Comparison of ENCODE assay signal across 15 cellular contexts in the genomic region with DNA sequence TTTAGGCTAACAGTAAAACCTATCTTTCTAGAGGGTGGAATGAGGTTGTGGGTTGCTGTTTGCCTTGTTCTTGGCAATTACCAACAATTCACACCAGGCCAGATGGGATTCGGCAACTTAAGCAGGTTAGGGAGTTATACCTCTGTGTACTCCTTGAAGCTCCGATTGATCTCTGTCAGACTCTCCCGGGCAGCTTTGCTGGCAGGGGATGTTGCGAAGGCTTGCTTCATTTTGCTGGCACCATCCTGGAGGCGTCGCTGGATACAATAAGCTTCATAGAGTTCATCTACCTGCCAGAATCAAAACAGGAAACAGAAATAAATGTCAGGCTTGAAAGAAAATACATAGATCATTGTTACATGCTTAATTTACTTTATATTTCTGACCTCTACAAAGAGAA.
DNase-seq lines count a peak whose midpoint lies in the region; ATAC-seq and TF ChIP-seq lines count a peak whose summit lies in the region.
"Had no signal": no experiment of that assay in that cellular context is flagged by ENCODE, and none has a peak within 500 bp of the region (broad histone marks: within the 10 kb centered on the region; RNA-seq: fewer than 3 reads in every experiment).

No MANE protein-coding gene starts in this region.

- intact Hi-C loops in psoas muscle (cut with DNase I), result no loop called here

- ATAC-seq in psoas muscle (peak in 3 of 4 donors; percentile 53 to 75 (median 58)), GM18861 (IDR thresholded peaks at IDR 0.05; ENCODE audit: unreplicated experiment) (no peak)
- ATAC-seq: activated CD4-positive, CD25-positive, alpha-beta regulatory T cell treated with anti-CD3 and anti-CD28 coated beads, Interleukin-2, amount 50 U/mL, for 24 hours; gastroesophageal sphincter had no signal

- H3K4me1 ChIP-seq in psoas muscle, result no peaks in the 10 kb centered on the region
- H3K4me1 ChIP-seq: colonic mucosa, gastroesophageal sphincter had no signal

- TF ChIP-seq CTCF in psoas muscle (IDR thresholded peaks at IDR 0.05) (no peak), GM13977 (IDR thresholded peaks at IDR 0.05; ENCODE audit: extremely low read depth, insufficient read depth, missing control alignments) (no peak)

- H3K4me3 Mint-ChIP-seq in activated T-cell treated with anti-CD3 and anti-CD28 coated beads, Interleukin-2, amount 50 U/mL, for 24 hours, result no peak overlapping the region
- no peak overlapping the region for H3K4me3 Mint-ChIP-seq in activated naive CD8-positive, alpha-beta T cell treated with anti-CD3 and anti-CD28 coated beads for 36 hours
- H3K4me3 Mint-ChIP-seq: nephron had no signal

- no peaks in the 10 kb centered on the region for H3K9me3 Mint-ChIP-seq in activated T-cell treated with anti-CD3 and anti-CD28 coated beads, Interleukin-2, amount 50 U/mL, for 24 hours
- peaks cover 2% of the 10 kb centered on the region for H3K9me3 Mint-ChIP-seq in activated naive CD8-positive, alpha-beta T cell treated with anti-CD3 and anti-CD28 coated beads for 36 hours
- H3K9me3 Mint-ChIP-seq: nephron had no signal

- H3K27ac ChIP-seq in psoas muscle, result no peak overlapping the region
- H3K27ac ChIP-seq: colonic mucosa, gastroesophageal sphincter had no signal

- peaks cover 77% of the 10 kb centered on the region for H3K36me3 Mint-ChIP-seq in activated T-cell treated with anti-CD3 and anti-CD28 coated beads, Interleukin-2, amount 50 U/mL, for 24 hours (ENCODE audit: low read depth)
- peaks cover 55% of the 10 kb centered on the region for H3K36me3 Mint-ChIP-seq in activated naive CD8-positive, alpha-beta T cell treated with anti-CD3 and anti-CD28 coated beads for 36 hours

- H3K36me3 ChIP-seq in psoas muscle (ENCODE audit: insufficient read depth in 1 of 2, low read depth in 1 of 2), result peaks cover 4 to 65% of the 10 kb centered on the region in 2 donors
- H3K36me3 ChIP-seq: colonic mucosa had no signal

- DNase-seq in activated T-cell treated with anti-CD3 and anti-CD28 coated beads, Interleukin-2, amount 50 U/mL, for 24 hours, result no peak
- DNase-seq in activated T-cell treated with anti-CD3 and anti-CD28 coated beads, Interleukin-2, amount 50 U/mL, for 48 hours, result no peak
- DNase-seq in NCI-H2029 treated with DMSO at 0.1 percent for 48 hours (lab: John Stamatoyannopoulos, UW) (peak; percentile 45), psoas muscle (no peak), GM13977 (ENCODE audit: low spot score) (no peak), NCI-H2196 treated with DMSO at 0.1 percent for 48 hours (lab: John Stamatoyannopoulos, UW; ENCODE audit: unreplicated experiment) (no peak)
- no peak for DNase-seq in activated naive CD8-positive, alpha-beta T cell treated with anti-CD3 and anti-CD28 coated beads for 36 hours
- DNase-seq: activated T-cell treated with anti-CD3 and anti-CD28 coated beads, Interleukin-2, amount 50 U/mL, for 1 hour; colonic mucosa; NCI-H1417 treated with DMSO at 0.1 percent for 48 hours; NCI-H748 treated with DMSO at 0.1 percent for 48 hours had no signal

- no peaks in the 10 kb centered on the region for H3K27me3 ChIP-seq in psoas muscle (ENCODE audit: insufficient read depth in 3 of 3, low read length in 2 of 3)
- H3K27me3 ChIP-seq: colonic mucosa had no signal

- in situ Hi-C loops in GM13977 (cut with MboI; ENCODE audit: low pct_unique_long_range_greater_than_20kb, low sequenced_read_pairs, unreplicated experiment), result no loop called here

- H3K9me3 ChIP-seq in psoas muscle, result no peaks in the 10 kb centered on the region
- H3K9me3 ChIP-seq: colonic mucosa, gastroesophageal sphincter had no signal

- H3K4me1 Mint-ChIP-seq in activated T-cell treated with anti-CD3 and anti-CD28 coated beads, Interleukin-2, amount 50 U/mL, for 24 hours (ENCODE audit: low read depth), result peaks cover 77% of the 10 kb centered on the region
- H3K4me1 Mint-ChIP-seq in activated naive CD8-positive, alpha-beta T cell treated with anti-CD3 and anti-CD28 coated beads for 36 hours, result peaks cover 76% of the 10 kb centered on the region

- peak overlapping the region; percentile 88 for H3K27ac Mint-ChIP-seq in activated T-cell treated with anti-CD3 and anti-CD28 coated beads, Interleukin-2, amount 50 U/mL, for 24 hours
- H3K27ac Mint-ChIP-seq in activated naive CD8-positive, alpha-beta T cell treated with anti-CD3 and anti-CD28 coated beads for 36 hours, result peak overlapping the region; percentile 86

- H3K27me3 Mint-ChIP-seq in activated T-cell treated with anti-CD3 and anti-CD28 coated beads, Interleukin-2, amount 50 U/mL, for 24 hours, result no peaks in the 10 kb centered on the region
- no peaks in the 10 kb centered on the region for H3K27me3 Mint-ChIP-seq in activated naive CD8-positive, alpha-beta T cell treated with anti-CD3 and anti-CD28 coated beads for 36 hours

- 40 to 47% (median 42%) methylated on average over 6 of the region's 6 CpGs for whole genome bisulfite sequencing in psoas muscle, 3 donors

- no peak overlapping the region for H3K4me3 ChIP-seq in psoas muscle
- H3K4me3 ChIP-seq: colonic mucosa, gastroesophageal sphincter had no signal
